24 cellular contexts compared by ENCODE assay signal in the genomic region with DNA sequence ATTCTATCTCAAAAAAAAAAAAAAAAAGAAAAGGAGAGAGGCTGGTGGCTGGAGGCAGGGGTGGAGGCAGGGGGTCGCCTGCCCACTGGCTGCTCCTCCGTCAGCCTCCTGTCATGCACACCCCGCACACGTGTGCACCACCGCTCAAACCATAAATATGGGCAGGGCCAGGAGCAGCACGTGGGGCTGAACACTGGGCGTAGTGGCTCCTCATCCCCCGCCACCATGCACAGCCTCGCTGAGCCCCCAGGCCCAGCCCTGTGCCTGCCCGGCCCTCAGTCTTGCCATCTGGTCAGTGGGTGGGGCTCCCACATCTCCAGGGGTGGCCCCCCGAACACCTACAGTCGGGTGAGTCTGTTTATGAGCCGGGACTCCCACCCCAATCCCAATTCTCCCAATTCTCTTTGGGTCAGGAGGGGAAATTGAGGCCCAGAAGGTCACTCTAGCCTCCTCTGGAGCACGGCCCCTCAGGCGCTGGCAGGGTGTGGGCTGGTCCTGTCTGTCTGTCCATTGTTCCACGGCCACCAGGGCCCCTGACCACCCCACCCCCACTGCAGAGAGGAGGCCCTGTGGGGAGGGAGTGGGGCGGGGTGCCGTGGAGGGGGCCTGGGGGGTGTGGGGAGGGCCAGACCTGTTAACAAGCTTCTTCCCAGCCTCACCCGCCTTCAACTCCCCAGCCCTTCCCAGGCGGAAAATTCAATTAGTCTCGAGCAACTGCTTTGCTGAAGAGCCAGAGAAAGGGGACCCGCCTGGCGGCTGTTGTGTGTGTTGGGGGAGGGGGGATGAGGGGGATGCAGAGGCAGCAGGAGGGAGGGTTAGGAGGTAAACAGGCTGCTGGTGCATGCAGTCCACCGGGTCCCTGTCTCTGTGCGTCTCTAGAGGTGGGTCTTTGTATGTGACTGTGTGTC. TPM values are rescaled to one million over a fixed set of nuclear protein-coding genes. Genes with fewer than 3 reads are reported as not detected.
A peak's percentile ranks its signal among the peaks of the same experiment; 100 is the strongest.
DNase-seq lines count a peak whose midpoint lies in the region; ATAC-seq and TF ChIP-seq lines count a peak whose summit lies in the region.
"Had no signal": no experiment of that assay in that cellular context is flagged by ENCODE, and none has a peak within 500 bp of the region (broad histone marks: within the 10 kb centered on the region; RNA-seq: fewer than 3 reads in every experiment).

No MANE protein-coding gene starts in this region.

- H3K9ac ChIP-seq in trophoblast cell (ENCODE audit: low read length): no peak overlapping the region
- H3K9ac ChIP-seq: KMS-11 had no signal

- peaks cover 2% of the 10 kb centered on the region for H3K9me3 ChIP-seq in trophoblast cell (ENCODE audit: insufficient read depth, low read depth, low read length)
- H3K9me3 ChIP-seq: upper lobe of right lung had no signal

- H2BK5ac ChIP-seq in trophoblast cell (ENCODE audit: low read depth, low read length, poor library complexity): no peak overlapping the region

- H2BK12ac ChIP-seq in trophoblast cell (ENCODE audit: low read length): peak overlapping the region; percentile 27

- H3K23ac ChIP-seq in trophoblast cell (ENCODE audit: low read length): no peak overlapping the region

- peaks cover 5% of the 10 kb centered on the region for H3K9me3 Mint-ChIP-seq in glutamatergic neuron (ENCODE audit: unreplicated experiment)
- H3K9me3 Mint-ChIP-seq: central memory CD8-positive, alpha-beta T cell; T-cell had no signal

- no peaks in the 10 kb centered on the region for H3K36me3 ChIP-seq in trophoblast cell (ENCODE audit: control insufficient read depth in 1 of 2, insufficient read depth in 2 of 2, low read length in 2 of 2)
- H3K36me3 ChIP-seq: upper lobe of right lung had no signal

- peaks cover 6% of the 10 kb centered on the region for H3K27me3 Mint-ChIP-seq in glutamatergic neuron (ENCODE audit: unreplicated experiment)
- H3K27me3 Mint-ChIP-seq: activated T-helper 17 cell treated with anti-CD3 and anti-CD28 coated beads, Interleukin-2, amount 50 U/mL, for 72 hours; stimulated activated naive CD8-positive, alpha-beta T cell treated with anti-CD3 and anti-CD28 coated beads, Interleukin-15, Interleukin-2, amounts not matched to agents 100 ng/mL and 50 ng/mL, for 24 hours had no signal

- H3K4me1 Mint-ChIP-seq in glutamatergic neuron (ENCODE audit: low read depth, unreplicated experiment): peaks cover 5% of the 10 kb centered on the region
- H3K4me1 Mint-ChIP-seq: central memory CD8-positive, alpha-beta T cell had no signal

- peak overlapping the region; percentile 64 for H3K27ac Mint-ChIP-seq in glutamatergic neuron (ENCODE audit: unreplicated experiment)
- H3K27ac Mint-ChIP-seq: activated T-helper 17 cell treated with anti-CD3 and anti-CD28 coated beads, Interleukin-2, amount 50 U/mL, for 72 hours; CD4-positive, alpha-beta memory T cell; stimulated activated naive CD8-positive, alpha-beta T cell treated with anti-CD3 and anti-CD28 coated beads, Interleukin-15, Interleukin-2, amounts not matched to agents 100 ng/mL and 50 ng/mL, for 24 hours; T-cell had no signal

- H3K4me2 ChIP-seq in trophoblast cell (ENCODE audit: low read length): no peak overlapping the region
- H3K4me2 ChIP-seq: KMS-11 had no signal

- H2AFZ ChIP-seq in trophoblast cell (ENCODE audit: insufficient read depth, low read length, poor library complexity): no peak overlapping the region

- no peaks in the 10 kb centered on the region for H3K27me3 ChIP-seq in trophoblast cell (ENCODE audit: insufficient read depth, low read length)

- H4K91ac ChIP-seq in trophoblast cell (ENCODE audit: low read depth, low read length): no peak overlapping the region

- DNase-seq in NCI-H1417 (lab: John Stamatoyannopoulos, UW): peak in 2 of 3 experiments; percentile 61 to 82
- DNase-seq in NCI-H1417 treated with DMSO at 0.1 percent for 48 hours (lab: John Stamatoyannopoulos, UW): no peak
- DNase-seq in NCI-H2227 treated with DMSO at 0.1 percent for 48 hours (lab: John Stamatoyannopoulos, UW): peak; percentile 46
- peak; percentile 73 for DNase-seq in glutamatergic neuron
- DNase-seq in trophoblast cell: no peak
- DNase-seq in activated T-cell treated with anti-CD3 and anti-CD28 coated beads for 4 hours: no peak
- no peak for DNase-seq in HuH-7 (ENCODE audit: low spot score)
- DNase-seq: activated CD4-positive, CD25-positive, alpha-beta regulatory T cell; activated CD8-positive, alpha-beta memory T cell treated with anti-CD3 and anti-CD28 coated beads for 24 hours; effector memory CD8-positive, alpha-beta T cell; hippocampal formation; left ventricle myocardium superior; NCI-H1048; T-cell; upper lobe of right lung had no signal

- no peak overlapping the region for H3K4ac ChIP-seq in trophoblast cell (ENCODE audit: low read depth, low read length)

- no peak for TF ChIP-seq CTCF in glutamatergic neuron (IDR thresholded peaks at IDR 0.05; ENCODE audit: partially characterized antibody, unreplicated experiment)

- H3K4me1 ChIP-seq in trophoblast cell (ENCODE audit: control insufficient read depth in 1 of 2, insufficient read depth in 2 of 2, low read length in 2 of 2): peaks cover 0 to 4% of the 10 kb centered on the region in 2 experiments

- no peak overlapping the region for H3K18ac ChIP-seq in trophoblast cell (ENCODE audit: low read length)

- H3K4me3 Mint-ChIP-seq in glutamatergic neuron (ENCODE audit: unreplicated experiment): no peak overlapping the region
- H3K4me3 Mint-ChIP-seq: activated T-helper 17 cell treated with anti-CD3 and anti-CD28 coated beads, Interleukin-2, amount 50 U/mL, for 72 hours; CD4-positive, alpha-beta memory T cell; central memory CD8-positive, alpha-beta T cell; effector memory CD8-positive, alpha-beta T cell; stimulated activated naive CD8-positive, alpha-beta T cell treated with anti-CD3 and anti-CD28 coated beads, Interleukin-15, Interleukin-2, amounts not matched to agents 100 ng/mL and 50 ng/mL, for 24 hours; T-cell had no signal

- no peak overlapping the region for H4K8ac ChIP-seq in trophoblast cell (ENCODE audit: low read depth, low read length)

- no peak overlapping the region for H2AK5ac ChIP-seq in trophoblast cell (ENCODE audit: low read length)

- no peaks in the 10 kb centered on the region for H3K79me2 ChIP-seq in trophoblast cell (ENCODE audit: control insufficient read depth, insufficient read depth, low read length, poor library complexity)

- no CpG with 5 or more reads among the region's 25 CpGs for WGBS in trophoblast cell (ENCODE audit: extremely low coverage, insufficient coverage, insufficient read length)

- peaks cover 7% of the 10 kb centered on the region for H3K36me3 Mint-ChIP-seq in glutamatergic neuron (ENCODE audit: unreplicated experiment)
- H3K36me3 Mint-ChIP-seq: CD4-positive, alpha-beta memory T cell; T-cell had no signal

- no peak overlapping the region for H3K27ac ChIP-seq in trophoblast cell (ENCODE audit: low read depth, low read length)
- H3K27ac ChIP-seq: HL-60, KMS-11, upper lobe of right lung had no signal

- no peak overlapping the region for H4K12ac ChIP-seq in trophoblast cell (ENCODE audit: low read depth, low read length)

- ATAC-seq in GM18868 (IDR thresholded peaks at IDR 0.05; ENCODE audit: unreplicated experiment): no peak
- ATAC-seq: activated T-helper 17 cell treated with anti-CD3 and anti-CD28 coated beads, Interleukin-2, amount 50 U/mL, for 72 hours; effector memory CD8-positive, alpha-beta T cell; left ventricle myocardium superior; T-cell; upper lobe of right lung had no signal

- no peak overlapping the region for H2BK120ac ChIP-seq in trophoblast cell (ENCODE audit: insufficient read depth, low read length, poor library complexity)

- H3K14ac ChIP-seq in trophoblast cell (ENCODE audit: low read length): no peak overlapping the region

- no peak overlapping the region for H3K4me3 ChIP-seq in trophoblast cell (ENCODE audit: low read depth, low read length)
- H3K4me3 ChIP-seq: upper lobe of right lung had no signal

- H3K79me1 ChIP-seq in trophoblast cell (ENCODE audit: low read length): no peaks in the 10 kb centered on the region

RNA-seq across cellular contexts. Expression of gene GRIFIN, which starts 19.5 kb away (rescaled TPM):
- total RNA-seq in glutamatergic neuron (ENCODE audit: unreplicated experiment): not detected
- not detected in 2 replicates for polyA plus RNA-seq in trophoblast cell (2013)
- total RNA-seq: activated T-helper 17 cell treated with anti-CD3 and anti-CD28 coated beads, Interleukin-2, amount 50 U/mL, for 72 hours; CD4-positive, alpha-beta memory T cell; Daoy; left ventricle myocardium superior; progenitor cell of endocrine pancreas; T-cell; upper lobe of right lung had no signal
- polyA plus RNA-seq: CD4-positive, alpha-beta memory T cell had no signal

RNA-seq across cellular contexts. Expression of gene LFNG, which starts 23.9 kb away (rescaled TPM):
- 75.5 TPM for total RNA-seq in glutamatergic neuron (ENCODE audit: unreplicated experiment)
- polyA plus RNA-seq in trophoblast cell (2013): 4.9 and 5.3 TPM in 2 replicates

RNA-seq across cellular contexts. Expression of gene BRAT1, which starts 59.7 kb away (rescaled TPM):
- 30.5 TPM for total RNA-seq in glutamatergic neuron (ENCODE audit: unreplicated experiment)
- 15.5 and 16.6 TPM in 2 replicates for polyA plus RNA-seq in trophoblast cell (2013)

Comparison
In these comparisons a context has a peak if more than half of its experiments do, and no peak if none do; other contexts are left out.
1. DNase-seq: peak in NCI-H1417 (2 of 3), NCI-H2227 treated with DMSO at 0.1 percent for 48 hours (single experiment) and glutamatergic neuron (single experiment); none in NCI-H1417 treated with DMSO at 0.1 percent for 48 hours (single experiment), trophoblast cell (0 of 2), activated T-cell treated with anti-CD3 and anti-CD28 coated beads for 4 hours (single experiment) and HuH-7 (single experiment).